14 cellular contexts compared by ENCODE assay signal in genomic region chr10:67771200-67771599, GRCh38.
DNase-seq lines count a peak whose midpoint lies in the region; ATAC-seq lines count a peak whose summit lies in the region.
"Had no signal": no experiment of that assay in that cellular context is flagged by ENCODE, and none has a peak within 500 bp of the region (broad histone marks: within the 10 kb centered on the region; RNA-seq: fewer than 3 reads in every experiment).

No MANE protein-coding gene starts in this region.

- DNase-seq in activated naive CD8-positive, alpha-beta T cell treated with anti-CD3 and anti-CD28 coated beads, Interleukin-2, amount 10 ng/mL, durations not matched to agents 7 days and 5 days: peak; percentile 57
- DNase-seq in activated naive CD8-positive, alpha-beta T cell treated with anti-CD3 and anti-CD28 coated beads for 36 hours: no peak
- DNase-seq in stimulated activated naive B cell treated with anti-CD40 and anti-IgM and Interleukin-4, amounts not matched to agents 10 μg/mL and 1 μg/mL and 100 μg/mL, for 72 hours: no peak
- DNase-seq in left lobe of liver (ENCODE audit: low spot score): no peak
- DNase-seq: activated CD4-positive, alpha-beta T cell treated with anti-CD3 and anti-CD28 coated beads for 1 hour; activated effector memory CD4-positive, alpha-beta T cell treated with anti-CD3 and anti-CD28 coated beads, Interleukin-2, amount 50 U/mL, for 16 hours; DMS79; endodermal cell; gastrocnemius medialis had no signal

- peaks cover 38% of the 10 kb centered on the region for H3K4me1 Mint-ChIP-seq in activated naive CD8-positive, alpha-beta T cell treated with anti-CD3 and anti-CD28 coated beads, Interleukin-2, amount 10 ng/mL, durations not matched to agents 7 days and 5 days
- peaks cover 11% of the 10 kb centered on the region for H3K4me1 Mint-ChIP-seq in activated naive CD8-positive, alpha-beta T cell treated with anti-CD3 and anti-CD28 coated beads for 36 hours
- peaks cover 33 to 51% of the 10 kb centered on the region in 2 donors for H3K4me1 Mint-ChIP-seq in stimulated activated naive B cell treated with anti-CD40 and anti-IgM and Interleukin-4, amounts not matched to agents 10 μg/mL and 1 μg/mL and 100 μg/mL, for 72 hours

- peak overlapping the region; percentile 84 for H3K4me3 Mint-ChIP-seq in activated naive CD8-positive, alpha-beta T cell treated with anti-CD3 and anti-CD28 coated beads, Interleukin-2, amount 10 ng/mL, durations not matched to agents 7 days and 5 days
- no peak overlapping the region for H3K4me3 Mint-ChIP-seq in activated naive CD8-positive, alpha-beta T cell treated with anti-CD3 and anti-CD28 coated beads for 36 hours
- H3K4me3 Mint-ChIP-seq in stimulated activated naive B cell treated with anti-CD40 and anti-IgM and Interleukin-4, amounts not matched to agents 10 μg/mL and 1 μg/mL and 100 μg/mL, for 72 hours: peak overlapping the region in 1 of 2 donors; percentile 57
- H3K4me3 Mint-ChIP-seq: endodermal cell; stimulated activated effector memory CD8-positive, alpha-beta T cell treated with anti-CD3 and anti-CD28 coated beads, Interleukin-12 subunit alpha, Interleukin-12 subunit beta, amount 100 ng/mL, for 72 hours had no signal

- H3K9me3 Mint-ChIP-seq in activated naive CD8-positive, alpha-beta T cell treated with anti-CD3 and anti-CD28 coated beads, Interleukin-2, amount 10 ng/mL, durations not matched to agents 7 days and 5 days: no peaks in the 10 kb centered on the region
- H3K9me3 Mint-ChIP-seq in activated naive CD8-positive, alpha-beta T cell treated with anti-CD3 and anti-CD28 coated beads for 36 hours: no peaks in the 10 kb centered on the region
- H3K9me3 Mint-ChIP-seq in stimulated activated naive B cell treated with anti-CD40 and anti-IgM and Interleukin-4, amounts not matched to agents 10 μg/mL and 1 μg/mL and 100 μg/mL, for 72 hours: peaks cover 0 to 1% of the 10 kb centered on the region in 2 donors
- H3K9me3 Mint-ChIP-seq: endodermal cell; stimulated activated effector memory CD8-positive, alpha-beta T cell treated with anti-CD3 and anti-CD28 coated beads, Interleukin-12 subunit alpha, Interleukin-12 subunit beta, amount 100 ng/mL, for 72 hours had no signal

- POLR2A ChIA-PET in activated naive CD8-positive, alpha-beta T cell treated with anti-CD3 and anti-CD28 coated beads, Interleukin-2, amount 10 ng/mL, durations not matched to agents 7 days and 5 days (lab: Charles Lee): interaction anchor here (0.9 to 2.7 kb wide), 8 partner anchors 8 to 561 kb away, joined by 3 to 28 read pairs (median 4); partner anchors contain the start of gene HNRNPH3

- no peaks in the 10 kb centered on the region for H3K27me3 Mint-ChIP-seq in activated naive CD8-positive, alpha-beta T cell treated with anti-CD3 and anti-CD28 coated beads, Interleukin-2, amount 10 ng/mL, durations not matched to agents 7 days and 5 days
- no peaks in the 10 kb centered on the region for H3K27me3 Mint-ChIP-seq in activated naive CD8-positive, alpha-beta T cell treated with anti-CD3 and anti-CD28 coated beads for 36 hours
- no peaks in the 10 kb centered on the region for H3K27me3 Mint-ChIP-seq in stimulated activated naive B cell treated with anti-CD40 and anti-IgM and Interleukin-4, amounts not matched to agents 10 μg/mL and 1 μg/mL and 100 μg/mL, for 72 hours

- peak overlapping the region; percentile 99 for H3K27ac Mint-ChIP-seq in activated naive CD8-positive, alpha-beta T cell treated with anti-CD3 and anti-CD28 coated beads, Interleukin-2, amount 10 ng/mL, durations not matched to agents 7 days and 5 days
- H3K27ac Mint-ChIP-seq in activated naive CD8-positive, alpha-beta T cell treated with anti-CD3 and anti-CD28 coated beads for 36 hours: no peak overlapping the region
- peak overlapping the region; percentile 95 for H3K27ac Mint-ChIP-seq in stimulated activated naive B cell treated with anti-CD40 and anti-IgM and Interleukin-4, amounts not matched to agents 10 μg/mL and 1 μg/mL and 100 μg/mL, for 72 hours
- H3K27ac Mint-ChIP-seq: endodermal cell; stimulated activated effector memory CD8-positive, alpha-beta T cell treated with anti-CD3 and anti-CD28 coated beads, Interleukin-12 subunit alpha, Interleukin-12 subunit beta, amount 100 ng/mL, for 72 hours had no signal

- H3K36me3 Mint-ChIP-seq in activated naive CD8-positive, alpha-beta T cell treated with anti-CD3 and anti-CD28 coated beads, Interleukin-2, amount 10 ng/mL, durations not matched to agents 7 days and 5 days: peaks cover 6% of the 10 kb centered on the region
- H3K36me3 Mint-ChIP-seq in activated naive CD8-positive, alpha-beta T cell treated with anti-CD3 and anti-CD28 coated beads for 36 hours: no peaks in the 10 kb centered on the region
- H3K36me3 Mint-ChIP-seq in stimulated activated naive B cell treated with anti-CD40 and anti-IgM and Interleukin-4, amounts not matched to agents 10 μg/mL and 1 μg/mL and 100 μg/mL, for 72 hours: peaks cover 0 to 3% of the 10 kb centered on the region in 2 donors
- H3K36me3 Mint-ChIP-seq: stimulated activated effector memory CD8-positive, alpha-beta T cell treated with anti-CD3 and anti-CD28 coated beads, Interleukin-12 subunit alpha, Interleukin-12 subunit beta, amount 100 ng/mL, for 72 hours had no signal

- peak; percentile 83 for ATAC-seq in activated naive CD8-positive, alpha-beta T cell treated with anti-CD3 and anti-CD28 coated beads, Interleukin-2, amount 10 ng/mL, durations not matched to agents 7 days and 5 days (ENCODE audit: low read depth)
- ATAC-seq in GM21786 (IDR thresholded peaks at IDR 0.05; ENCODE audit: unreplicated experiment): peak; percentile 8
- ATAC-seq in HG03342 (IDR thresholded peaks at IDR 0.05; ENCODE audit: unreplicated experiment): peak; percentile 16
- ATAC-seq in stimulated activated naive B cell treated with anti-CD40 and anti-IgM and Interleukin-4, amounts not matched to agents 10 μg/mL and 1 μg/mL and 100 μg/mL, for 72 hours (replicated peaks): peak; percentile 16 to 24
- no peak for ATAC-seq in left lobe of liver
- ATAC-seq in GM19351 (IDR thresholded peaks at IDR 0.05; ENCODE audit: unreplicated experiment): no peak
- no peak for ATAC-seq in GM19324 (IDR thresholded peaks at IDR 0.05; ENCODE audit: low FRiP score, unreplicated experiment)
- ATAC-seq: gastrocnemius medialis; stimulated activated effector memory CD8-positive, alpha-beta T cell treated with anti-CD3 and anti-CD28 coated beads, Interleukin-12 subunit alpha, Interleukin-12 subunit beta, amount 100 ng/mL, for 72 hours had no signal

Comparison
In these comparisons a context has a peak if more than half of its experiments do, and no peak if none do; other contexts are left out.
1. ATAC-seq: peak in activated naive CD8-positive, alpha-beta T cell treated with anti-CD3 and anti-CD28 coated beads, Interleukin-2, amount 10 ng/mL, durations not matched to agents 7 days and 5 days (single experiment), GM21786 (single experiment), HG03342 (single experiment) and stimulated activated naive B cell treated with anti-CD40 and anti-IgM and Interleukin-4, amounts not matched to agents 10 μg/mL and 1 μg/mL and 100 μg/mL, for 72 hours (2 of 2); none in left lobe of liver (single experiment), GM19351 (single experiment) and GM19324 (single experiment).